ENCODE assay signal across 1 cellular context in the genomic region with DNA sequence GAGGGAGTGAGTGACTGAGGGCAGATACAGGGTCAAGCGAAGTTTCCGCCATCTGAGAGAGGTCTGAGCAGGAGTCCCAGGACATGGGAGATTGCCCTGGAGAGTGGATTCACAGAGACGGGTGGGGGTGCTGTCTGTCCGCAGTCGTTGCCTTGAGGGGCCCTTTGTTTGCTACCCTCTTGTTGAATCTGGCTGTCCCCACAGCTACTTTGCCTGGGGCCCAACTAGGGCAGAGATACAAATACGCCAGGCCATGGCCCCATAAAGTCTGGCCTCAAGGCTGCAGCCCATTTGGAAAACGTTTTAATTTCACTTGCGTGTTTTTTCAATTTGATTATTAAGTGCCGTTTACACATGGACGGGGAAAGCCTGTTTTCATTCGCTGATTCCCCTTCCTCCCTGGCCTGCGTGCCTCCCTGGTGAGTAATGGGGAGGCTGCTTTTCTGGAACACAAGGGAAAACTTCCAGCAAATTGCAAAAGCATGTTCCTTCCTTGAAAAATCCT.
TF ChIP-seq lines count a peak whose summit lies in the region.

No MANE protein-coding gene starts in this region.

TF ChIP-seq in GM23338, 12 proteins besides CTCF, POLR2A, EP300 and RAD21 (continued from another document):
- TF ChIP-seq, protein P1, sequence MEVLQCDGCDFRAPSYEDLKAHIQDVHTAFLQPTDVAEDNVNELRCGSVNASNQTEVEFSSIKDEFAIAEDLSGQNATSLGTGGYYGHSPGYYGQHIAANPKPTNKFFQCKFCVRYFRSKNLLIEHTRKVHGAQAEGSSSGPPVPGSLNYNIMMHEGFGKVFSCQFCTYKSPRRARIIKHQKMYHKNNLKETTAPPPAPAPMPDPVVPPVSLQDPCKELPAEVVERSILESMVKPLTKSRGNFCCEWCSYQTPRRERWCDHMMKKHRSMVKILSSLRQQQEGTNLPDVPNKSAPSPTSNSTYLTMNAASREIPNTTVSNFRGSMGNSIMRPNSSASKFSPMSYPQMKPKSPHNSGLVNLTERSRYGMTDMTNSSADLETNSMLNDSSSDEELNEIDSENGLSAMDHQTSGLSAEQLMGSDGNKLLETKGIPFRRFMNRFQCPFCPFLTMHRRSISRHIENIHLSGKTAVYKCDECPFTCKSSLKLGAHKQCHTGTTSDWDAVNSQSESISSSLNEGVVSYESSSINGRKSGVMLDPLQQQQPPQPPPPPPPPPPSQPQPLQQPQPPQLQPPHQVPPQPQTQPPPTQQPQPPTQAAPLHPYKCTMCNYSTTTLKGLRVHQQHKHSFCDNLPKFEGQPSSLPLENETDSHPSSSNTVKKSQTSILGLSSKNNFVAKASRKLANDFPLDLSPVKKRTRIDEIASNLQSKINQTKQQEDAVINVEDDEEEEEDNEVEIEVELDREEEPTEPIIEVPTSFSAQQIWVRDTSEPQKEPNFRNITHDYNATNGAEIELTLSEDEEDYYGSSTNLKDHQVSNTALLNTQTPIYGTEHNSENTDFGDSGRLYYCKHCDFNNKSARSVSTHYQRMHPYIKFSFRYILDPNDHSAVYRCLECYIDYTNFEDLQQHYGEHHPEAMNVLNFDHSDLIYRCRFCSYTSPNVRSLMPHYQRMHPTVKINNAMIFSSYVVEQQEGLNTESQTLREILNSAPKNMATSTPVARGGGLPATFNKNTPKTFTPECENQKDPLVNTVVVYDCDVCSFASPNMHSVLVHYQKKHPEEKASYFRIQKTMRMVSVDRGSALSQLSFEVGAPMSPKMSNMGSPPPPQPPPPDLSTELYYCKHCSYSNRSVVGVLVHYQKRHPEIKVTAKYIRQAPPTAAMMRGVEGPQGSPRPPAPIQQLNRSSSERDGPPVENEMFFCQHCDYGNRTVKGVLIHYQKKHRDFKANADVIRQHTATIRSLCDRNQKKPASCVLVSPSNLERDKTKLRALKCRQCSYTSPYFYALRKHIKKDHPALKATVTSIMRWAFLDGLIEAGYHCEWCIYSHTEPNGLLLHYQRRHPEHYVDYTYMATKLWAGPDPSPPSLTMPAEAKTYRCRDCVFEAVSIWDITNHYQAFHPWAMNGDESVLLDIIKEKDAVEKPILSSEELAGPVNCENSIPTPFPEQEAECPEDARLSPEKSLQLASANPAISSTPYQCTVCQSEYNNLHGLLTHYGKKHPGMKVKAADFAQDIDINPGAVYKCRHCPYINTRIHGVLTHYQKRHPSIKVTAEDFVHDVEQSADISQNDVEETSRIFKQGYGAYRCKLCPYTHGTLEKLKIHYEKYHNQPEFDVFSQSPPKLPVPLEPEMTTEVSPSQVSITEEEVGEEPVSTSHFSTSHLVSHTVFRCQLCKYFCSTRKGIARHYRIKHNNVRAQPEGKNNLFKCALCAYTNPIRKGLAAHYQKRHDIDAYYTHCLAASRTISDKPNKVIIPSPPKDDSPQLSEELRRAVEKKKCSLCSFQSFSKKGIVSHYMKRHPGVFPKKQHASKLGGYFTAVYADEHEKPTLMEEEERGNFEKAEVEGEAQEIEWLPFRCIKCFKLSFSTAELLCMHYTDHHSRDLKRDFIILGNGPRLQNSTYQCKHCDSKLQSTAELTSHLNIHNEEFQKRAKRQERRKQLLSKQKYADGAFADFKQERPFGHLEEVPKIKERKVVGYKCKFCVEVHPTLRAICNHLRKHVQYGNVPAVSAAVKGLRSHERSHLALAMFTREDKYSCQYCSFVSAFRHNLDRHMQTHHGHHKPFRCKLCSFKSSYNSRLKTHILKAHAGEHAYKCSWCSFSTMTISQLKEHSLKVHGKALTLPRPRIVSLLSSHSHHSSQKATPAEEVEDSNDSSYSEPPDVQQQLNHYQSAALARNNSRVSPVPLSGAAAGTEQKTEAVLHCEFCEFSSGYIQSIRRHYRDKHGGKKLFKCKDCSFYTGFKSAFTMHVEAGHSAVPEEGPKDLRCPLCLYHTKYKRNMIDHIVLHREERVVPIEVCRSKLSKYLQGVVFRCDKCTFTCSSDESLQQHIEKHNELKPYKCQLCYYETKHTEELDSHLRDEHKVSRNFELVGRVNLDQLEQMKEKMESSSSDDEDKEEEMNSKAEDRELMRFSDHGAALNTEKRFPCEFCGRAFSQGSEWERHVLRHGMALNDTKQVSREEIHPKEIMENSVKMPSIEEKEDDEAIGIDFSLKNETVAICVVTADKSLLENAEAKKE (CRISPR knock-in tag; IDR thresholded peaks at IDR 0.05): no peak
- TF ChIP-seq EZH2phosphoT487 (IDR thresholded peaks at IDR 0.05; ENCODE audit: unreplicated experiment): no peak
- TF ChIP-seq NANOG (IDR thresholded peaks at IDR 0.05; ENCODE audit: borderline replicate concordance): no peak
- no peak for TF ChIP-seq POLR2AphosphoS5 (IDR thresholded peaks at IDR 0.05; ENCODE audit: low read depth)
- no peak for TF ChIP-seq STAT1 (IDR thresholded peaks at IDR 0.05; ENCODE audit: unreplicated experiment)
- no peak for TF ChIP-seq CREB1 (CRISPR knock-in tag; IDR thresholded peaks at IDR 0.05; ENCODE audit: low read depth)
TF ChIP-seq in GM23338: peak in this region for 0.
